ENCODE assay signal across 9 cellular contexts in the genomic region with DNA sequence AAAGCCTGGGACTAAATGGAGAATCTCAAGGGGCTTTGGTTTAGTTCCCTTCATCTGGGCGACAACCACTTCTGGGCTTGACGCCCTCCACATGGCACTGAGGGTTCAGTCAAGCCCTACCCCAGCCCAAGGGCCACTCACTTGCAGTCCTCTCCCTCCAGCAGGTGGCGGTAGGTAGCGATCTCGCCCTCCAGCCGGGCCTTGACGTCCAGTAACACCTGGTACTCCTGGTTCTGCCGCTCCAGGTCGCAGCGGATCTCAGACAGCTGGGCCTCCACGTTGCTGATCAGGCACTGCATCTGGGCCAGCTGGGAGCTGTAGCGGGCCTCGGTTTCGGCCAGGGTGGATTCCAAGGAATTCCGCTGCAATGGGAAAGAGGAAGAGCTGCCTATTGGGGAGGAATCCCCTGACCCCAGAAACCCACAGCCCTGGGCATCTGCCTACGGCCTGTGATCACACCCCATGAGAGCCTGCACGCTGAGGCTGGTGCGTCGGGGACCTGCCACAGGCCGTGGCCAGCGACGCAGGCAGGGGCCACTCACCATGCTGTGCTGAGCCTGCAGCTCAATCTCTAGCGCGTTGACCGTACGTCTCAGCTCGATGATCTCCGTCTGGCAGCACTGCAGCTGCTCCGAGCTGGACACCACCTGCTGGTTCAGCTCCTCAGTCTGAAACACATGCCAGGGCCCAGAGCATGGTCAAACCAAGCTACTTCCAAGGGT. TPM values are rescaled to one million over a fixed set of nuclear protein-coding genes. Genes with fewer than 3 reads are reported as not detected.
DNase-seq lines count a peak whose midpoint lies in the region; ATAC-seq and TF ChIP-seq lines count a peak whose summit lies in the region.
"Had no signal": no experiment of that assay in that cellular context is flagged by ENCODE, and none has a peak within 500 bp of the region (broad histone marks: within the 10 kb centered on the region; RNA-seq: fewer than 3 reads in every experiment).

No MANE protein-coding gene starts in this region.

- H2AFZ ChIP-seq in mammary epithelial cell (ENCODE audit: low read depth, low read length) = no peak overlapping the region

- dilution Hi-C loops in mammary epithelial cell (cut with HindIII; ENCODE audit: low sequenced_read_pairs) = no loop called here

- H4K20me1 ChIP-seq in mammary epithelial cell (ENCODE audit: insufficient read depth, low read length) = no peaks in the 10 kb centered on the region

- in situ Hi-C loops in mammary epithelial cell (cut with MboI; ENCODE audit: low sequenced_read_pairs in 2 of 2) = loop anchor here in 1 of 2 donors (5.0 kb wide), 1 partner anchor 75 kb away; no protein-coding TSS in a partner anchor

- intact Hi-C loops in MCF 10A (cut with micrococcal nuclease) (no loop called here), mammary epithelial cell (cut with micrococcal nuclease) (no loop called here)

- ATAC-seq in HG02798 (IDR thresholded peaks at IDR 0.05; ENCODE audit: poor library complexity, unreplicated experiment) = no peak

- H3K27ac Mint-ChIP-seq in MCF 10A (ENCODE audit: low read depth, unreplicated experiment) (no peak overlapping the region), type B pancreatic cell (no peak overlapping the region)

- H3K36me3 ChIP-seq in mammary epithelial cell (ENCODE audit: insufficient read depth, low read length) (no peaks in the 10 kb centered on the region), kidney epithelial cell (ENCODE audit: control insufficient read depth, insufficient read depth, low read length) (no peaks in the 10 kb centered on the region), MG63 (no peaks in the 10 kb centered on the region)

- no peak overlapping the region for H3K4me3 Mint-ChIP-seq in MCF 10A (ENCODE audit: unreplicated experiment)
- no peak overlapping the region for H3K4me3 Mint-ChIP-seq in type B pancreatic cell

- peak; percentile 28 for TF ChIP-seq CTCF in MCF 10A (IDR thresholded peaks at IDR 0.05; ENCODE audit: unreplicated experiment)
- TF ChIP-seq CTCF in mammary epithelial cell (conservative IDR thresholded peaks at IDR 0.05 in 1 of 2, IDR thresholded peaks at IDR 0.05 in 1 of 2; ENCODE audit: extremely low read depth in 1 of 2, insufficient read depth in 1 of 2, low read depth in 1 of 2, low read length in 2 of 2) = peak in 1 of 2 donors; percentile 14
- peak; percentile 37 for TF ChIP-seq CTCF in kidney epithelial cell (IDR thresholded peaks at IDR 0.05; ENCODE audit: insufficient read depth, low read length, poor library complexity, severe bottlenecking)
- peak; percentile 52 for TF ChIP-seq CTCF in type B pancreatic cell (conservative IDR thresholded peaks at IDR 0.05)

- no peak for DNase-seq in MCF 10A (ENCODE audit: unreplicated experiment)
- DNase-seq in mammary epithelial cell = no peak
- DNase-seq in activated CD8-positive, alpha-beta memory T cell treated with anti-CD3 and anti-CD28 coated beads, Interleukin-2, amount 50 U/mL, for 48 hours = peak; percentile 84
- no peak for DNase-seq in kidney epithelial cell (ENCODE audit: low read depth)
- no peak for DNase-seq in type B pancreatic cell (ENCODE audit: extremely low spot score, unreplicated experiment)
- DNase-seq in MG63 = no peak
- DNase-seq in GM03348 (ENCODE audit: low spot score) = no peak

- H3K36me3 Mint-ChIP-seq in MCF 10A (ENCODE audit: insufficient read depth, unreplicated experiment) (no peaks in the 10 kb centered on the region), type B pancreatic cell (no peaks in the 10 kb centered on the region)

- H3K27me3 ChIP-seq in mammary epithelial cell (ENCODE audit: insufficient read depth, low read length) (no peaks in the 10 kb centered on the region), kidney epithelial cell (ENCODE audit: control insufficient read depth, insufficient read depth, low read length) (no peaks in the 10 kb centered on the region), MG63 (no peaks in the 10 kb centered on the region)

- CTCF ChIA-PET in MCF 10A (lab: Yijun Ruan, JAX) (interaction anchor here (1.1 kb wide), 1 partner anchor 62 kb away, joined by 5 read pairs; no protein-coding TSS in a partner anchor), mammary epithelial cell (lab: Charles Lee; ENCODE audit: low non-redundant PET) (interaction anchor here (0.6 kb wide), 1 partner anchor 174 kb away, joined by 4 read pairs; no protein-coding TSS in a partner anchor)

- H3K4me1 ChIP-seq in mammary epithelial cell (ENCODE audit: insufficient read depth, low read length) = no peaks in the 10 kb centered on the region

- no peak overlapping the region for H3K4me2 ChIP-seq in mammary epithelial cell (ENCODE audit: insufficient read depth, low read depth, low read length)

- no peak overlapping the region for H3K9ac ChIP-seq in mammary epithelial cell (ENCODE audit: insufficient read depth, low read length)

- BruUV-seq in MCF 10A (replicated peaks; lab: Mats Ljungman, UMichigan) (no TSS peak), mammary epithelial cell (replicated peaks; lab: Mats Ljungman, UMichigan) (no TSS peak)

- H3K27ac ChIP-seq in mammary epithelial cell (ENCODE audit: insufficient read depth, low read depth, low read length) = no peak overlapping the region
- H3K27ac ChIP-seq: skin epidermis had no signal

- H3K9me3 ChIP-seq in mammary epithelial cell (replicated peaks; ENCODE audit: insufficient read depth, low read length) (no peaks in the 10 kb centered on the region), MG63 (no peaks in the 10 kb centered on the region)

- H3K79me2 ChIP-seq in mammary epithelial cell (ENCODE audit: insufficient read depth, low read length) = no peaks in the 10 kb centered on the region

- H3K4me1 Mint-ChIP-seq in MCF 10A (ENCODE audit: insufficient read depth, unreplicated experiment) (no peaks in the 10 kb centered on the region), type B pancreatic cell (ENCODE audit: unreplicated experiment) (peaks cover 9% of the 10 kb centered on the region)

- H3K4me3 ChIP-seq in mammary epithelial cell (replicated peaks in 1 of 3; ENCODE audit: insufficient read depth in 1 of 3, low read depth in 2 of 3, low read length in 3 of 3) (no peak overlapping the region), kidney epithelial cell (ENCODE audit: low read depth, low read length) (no peak overlapping the region), MG63 (no peak overlapping the region)
- H3K4me3 ChIP-seq: skin epidermis had no signal

- no peaks in the 10 kb centered on the region for H3K9me3 Mint-ChIP-seq in MCF 10A (ENCODE audit: unreplicated experiment)
- no peaks in the 10 kb centered on the region for H3K9me3 Mint-ChIP-seq in type B pancreatic cell

- no peaks in the 10 kb centered on the region for H3K27me3 Mint-ChIP-seq in MCF 10A (ENCODE audit: insufficient read depth, unreplicated experiment)
- H3K27me3 Mint-ChIP-seq in type B pancreatic cell = no peaks in the 10 kb centered on the region

- POLR2A ChIA-PET in MCF 10A (lab: Yijun Ruan, JAX) = interaction anchor here (0.8 to 1.2 kb wide), 3 partner anchors 9 to 32 kb away, joined by 3 to 4 read pairs (median 3); partner anchors contain the start of genes KRT13 and KRT15

- WGBS in mammary epithelial cell (ENCODE audit: low coverage, missing lambda C conversion rate) = 87% methylated on average over 23 of the region's 29 CpGs

RNA-seq across cellular contexts. Expression of gene KRT36, which starts 2.7 kb away (rescaled TPM):
- total RNA-seq in MCF 10A (2022) (not detected in 2 replicates), mammary epithelial cell (not detected), kidney epithelial cell (not detected in 2 replicates), type B pancreatic cell (ENCODE audit: low replicate concordance) (0.17 and 0.83 TPM in 2 replicates)
- not detected for polyA plus RNA-seq in mammary epithelial cell
- polyA minus RNA-seq in mammary epithelial cell = not detected
- 0.20 TPM in 1 of 2 replicates, not detected in the other for total RNA-seq in MG63 (2014; rRNA removed; shearing (Covaris generic); ENCODE audit: low replicate concordance)

RNA-seq across cellular contexts. Expression of gene KRT35, which starts 6.0 kb away (rescaled TPM):
- not detected in 2 replicates for total RNA-seq in MCF 10A (2022)
- not detected for total RNA-seq in mammary epithelial cell
- not detected for polyA plus RNA-seq in mammary epithelial cell
- not detected for polyA minus RNA-seq in mammary epithelial cell
- not detected in 2 replicates for total RNA-seq in kidney epithelial cell
- total RNA-seq in type B pancreatic cell (ENCODE audit: low replicate concordance) = not detected in 2 replicates
- 0.33 TPM in 1 of 2 replicates, not detected in the other for total RNA-seq in MG63 (2014; rRNA removed; shearing (Covaris generic); ENCODE audit: low replicate concordance)

RNA-seq across cellular contexts. Expression of gene KRT13, which starts 18.4 kb away (rescaled TPM):
- total RNA-seq in MCF 10A (2022) (not detected in 2 replicates), mammary epithelial cell (1 to 10 TPM in 1 of 2 donors, under 1 TPM in 1; 0.17 to 1.4 TPM), kidney epithelial cell (0.96 TPM in 1 of 2 replicates, not detected in the other), type B pancreatic cell (ENCODE audit: low replicate concordance) (869 and 1,618 TPM in 2 replicates)
- 1.2 TPM for polyA plus RNA-seq in mammary epithelial cell
- not detected for polyA minus RNA-seq in mammary epithelial cell
- total RNA-seq in MG63 (2014; rRNA removed; shearing (Covaris generic); ENCODE audit: low replicate concordance) = 3.8 and 4.0 TPM in 2 replicates

RNA-seq across cellular contexts. Expression of gene KRT32, which starts 19.8 kb away (rescaled TPM):
- total RNA-seq in MCF 10A (2022) (not detected in 2 replicates), mammary epithelial cell (not detected), kidney epithelial cell (not detected in 2 replicates), type B pancreatic cell (ENCODE audit: low replicate concordance) (0.17 and 0.83 TPM in 2 replicates)
- polyA plus RNA-seq in mammary epithelial cell = 0.23 TPM
- not detected for polyA minus RNA-seq in mammary epithelial cell
- total RNA-seq in MG63 (2014; rRNA removed; shearing (Covaris generic); ENCODE audit: low replicate concordance) = 0.72 TPM in 1 of 2 replicates, not detected in the other

RNA-seq across cellular contexts. Expression of gene KRT15, which starts 31.7 kb away (rescaled TPM):
- total RNA-seq in MCF 10A (2022) (28.8 and 83.4 TPM in 2 replicates), mammary epithelial cell (1,000 to 10,000 TPM in 1 of 2 donors, 100 to 1,000 TPM in 1; 302 to 1,980 TPM), kidney epithelial cell (1.3 and 1.6 TPM in 2 replicates), type B pancreatic cell (ENCODE audit: low replicate concordance) (208 and 840 TPM in 2 replicates)
- 2,083 TPM for polyA plus RNA-seq in mammary epithelial cell
- 1,726 TPM for polyA minus RNA-seq in mammary epithelial cell
- total RNA-seq in MG63 (2014; rRNA removed; shearing (Covaris generic); ENCODE audit: low replicate concordance) = 38.4 and 82.2 TPM in 2 replicates

Comparison
In these comparisons a context has a peak if more than half of its experiments do, and no peak if none do; other contexts are left out.
1. RNA of gene KRT13, which starts 18.4 kb away (total RNA-seq): 869 to 1,618 TPM in type B pancreatic cell; 3.8 to 4.0 TPM in MG63, 0.17 to 1.4 TPM in mammary epithelial cell, not detected in MCF 10A and 0.96 TPM in kidney epithelial cell; every median in the first group is over 100 times any median in the second.